ENCODE assay signal across 15 cellular contexts in the genomic region with DNA sequence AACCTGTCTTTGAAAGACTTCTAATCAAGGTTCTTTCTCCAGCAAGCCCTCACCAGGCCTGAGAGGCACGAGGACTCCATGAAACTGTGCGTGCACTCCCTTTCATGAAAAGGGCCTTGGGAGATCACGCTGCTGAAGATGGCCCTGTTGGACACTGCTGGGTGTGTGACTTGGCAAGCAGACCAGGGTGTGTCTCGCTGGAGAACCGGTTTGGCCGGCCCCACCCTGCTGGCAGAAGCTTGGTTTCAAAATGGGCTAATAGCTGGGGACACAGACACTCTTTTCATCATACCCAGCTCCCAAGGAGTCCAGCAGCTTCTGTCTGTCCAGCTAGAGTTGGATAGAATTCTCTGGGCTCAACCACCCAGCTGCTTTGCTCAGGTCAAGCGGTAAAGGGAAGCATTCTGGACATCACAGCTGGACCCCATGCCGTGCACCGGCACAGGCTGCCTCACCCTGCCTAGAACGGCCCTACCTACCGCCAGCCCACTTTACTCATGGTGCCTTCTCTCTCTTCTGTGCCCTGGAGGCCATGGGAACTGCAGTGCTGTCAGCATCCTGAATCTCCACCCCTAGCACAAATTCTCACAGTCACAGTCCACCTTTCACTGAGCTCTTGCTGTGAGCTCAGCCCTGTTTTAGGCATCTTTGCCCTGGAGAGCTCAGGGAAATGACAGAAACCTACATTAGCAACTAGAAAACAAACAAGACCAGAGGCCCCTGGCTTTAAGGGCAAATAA. TPM values are rescaled to one million over a fixed set of nuclear protein-coding genes. Genes with fewer than 3 reads are reported as not detected.
DNase-seq lines count a peak whose midpoint lies in the region; ATAC-seq and TF ChIP-seq lines count a peak whose summit lies in the region.
"Had no signal": no experiment of that assay in that cellular context is flagged by ENCODE, and none has a peak within 500 bp of the region (broad histone marks: within the 10 kb centered on the region; RNA-seq: fewer than 3 reads in every experiment).

No MANE protein-coding gene starts in this region.

- TF ChIP-seq EP300 in stomach (IDR thresholded peaks at IDR 0.05) = no peak

- no peak for ATAC-seq in stimulated activated memory B cell treated with anti-CD40 and anti-IgM and Interleukin-4, amounts not matched to agents 10 μg/mL and 1 μg/mL and 100 μg/mL, for 72 hours
- no peak for ATAC-seq in right cardiac atrium
- ATAC-seq: activated T-cell treated with anti-CD3 and anti-CD28 coated beads, Interleukin-2, amount 50 U/mL, for 72 hours; natural killer cell treated with Interleukin-12 subunit alpha and Interleukin-12 subunit beta and Interleukin-15 and Interleukin-18, amount 100 ng/mL, for 72 hours had no signal

- H3K9me3 Mint-ChIP-seq in stimulated activated memory B cell treated with anti-CD40 and anti-IgM and Interleukin-4, amounts not matched to agents 10 μg/mL and 1 μg/mL and 100 μg/mL, for 72 hours = no peaks in the 10 kb centered on the region
- H3K9me3 Mint-ChIP-seq: activated T-cell treated with anti-CD3 and anti-CD28 coated beads, Interleukin-2, amount 50 U/mL, for 72 hours; brain; natural killer cell treated with Interleukin-12 subunit alpha and Interleukin-12 subunit beta and Interleukin-15 and Interleukin-18, amount 100 ng/mL, for 72 hours had no signal

- 41 to 53% methylated on average over 11 of the region's 11 CpGs for WGBS in esophagus, 2 donors
- WGBS in stomach, 5 donors = 56 to 67% (median 60%) methylated on average over 11 of the region's 11 CpGs
- 71% methylated on average over 11 of the region's 11 CpGs for WGBS in right cardiac atrium

- H3K27ac Mint-ChIP-seq in stimulated activated memory B cell treated with anti-CD40 and anti-IgM and Interleukin-4, amounts not matched to agents 10 μg/mL and 1 μg/mL and 100 μg/mL, for 72 hours = no peak overlapping the region
- H3K27ac Mint-ChIP-seq: activated T-cell treated with anti-CD3 and anti-CD28 coated beads, Interleukin-2, amount 50 U/mL, for 72 hours; natural killer cell treated with Interleukin-12 subunit alpha and Interleukin-12 subunit beta and Interleukin-15 and Interleukin-18, amount 100 ng/mL, for 72 hours had no signal

- DNase-seq in ELF-1 (ENCODE audit: low read depth, low spot score) (peak; percentile 75), NCI-H345 treated with DMSO at 0.1 percent for 48 hours (lab: John Stamatoyannopoulos, UW; ENCODE audit: unreplicated experiment) (peak; percentile 79), stomach (peak; percentile 49), right cardiac atrium (no peak), iPS-NIHi11 (ENCODE audit: low spot score) (no peak)
- DNase-seq: activated T-cell treated with anti-CD3 and anti-CD28 coated beads, Interleukin-2, amount 50 U/mL, for 72 hours; NCI-H1694; Right ventricle myocardium superior; stimulated activated CD4-positive, alpha-beta T cell treated with anti-CD3 and anti-CD28 coated beads, Interleukin-12 subunit alpha, Interleukin-12 subunit beta, amount 100 ng/mL, for 4 hours; stimulated activated CD8-positive, alpha-beta memory T cell treated with anti-CD3 and anti-CD28 coated beads, Interleukin-4, amount 100 ng/mL, for 48 hours; WERI-Rb-1 had no signal

- TF ChIP-seq POLR2A in stomach (IDR thresholded peaks at IDR 0.05) = no peak

- H3K27me3 ChIP-seq in esophagus (ENCODE audit: control insufficient read depth in 1 of 2, insufficient read depth in 2 of 2, low read length in 2 of 2) (no peaks in the 10 kb centered on the region), stomach (peaks cover 0 to 76% (median 9%) of the 10 kb centered on the region in 3 donors), right cardiac atrium (ENCODE audit: control insufficient read depth, insufficient read depth) (no peaks in the 10 kb centered on the region)

- no peaks in the 10 kb centered on the region for H3K9me3 ChIP-seq in esophagus (ENCODE audit: control insufficient read depth in 2 of 2, insufficient read depth in 1 of 2, low read depth in 1 of 2, low read length in 1 of 2)
- H3K9me3 ChIP-seq in stomach = no peaks in the 10 kb centered on the region
- H3K9me3 ChIP-seq in right cardiac atrium (ENCODE audit: control insufficient read depth, low read length) = no peaks in the 10 kb centered on the region

- no peaks in the 10 kb centered on the region for H3K4me1 Mint-ChIP-seq in stimulated activated memory B cell treated with anti-CD40 and anti-IgM and Interleukin-4, amounts not matched to agents 10 μg/mL and 1 μg/mL and 100 μg/mL, for 72 hours

- peaks cover 49% of the 10 kb centered on the region for H3K27me3 Mint-ChIP-seq in stimulated activated memory B cell treated with anti-CD40 and anti-IgM and Interleukin-4, amounts not matched to agents 10 μg/mL and 1 μg/mL and 100 μg/mL, for 72 hours

- H3K36me3 ChIP-seq in esophagus (ENCODE audit: control insufficient read depth in 2 of 2, insufficient read depth in 2 of 2, low read length in 1 of 2) = peaks cover 4 to 8% of the 10 kb centered on the region in 2 donors
- no peaks in the 10 kb centered on the region for H3K36me3 ChIP-seq in stomach
- H3K36me3 ChIP-seq: WERI-Rb-1 had no signal

- H3K4me1 ChIP-seq in esophagus (ENCODE audit: control insufficient read depth in 2 of 2, insufficient read depth in 2 of 2, low read length in 1 of 2) (peaks cover 11 to 49% of the 10 kb centered on the region in 2 donors), stomach (peaks cover 10 to 18% (median 13%) of the 10 kb centered on the region in 4 donors), right cardiac atrium (ENCODE audit: control insufficient read depth, insufficient read depth, low read length) (peaks cover 11% of the 10 kb centered on the region)

- no peak overlapping the region for H3K4me3 Mint-ChIP-seq in stimulated activated memory B cell treated with anti-CD40 and anti-IgM and Interleukin-4, amounts not matched to agents 10 μg/mL and 1 μg/mL and 100 μg/mL, for 72 hours
- H3K4me3 Mint-ChIP-seq: activated T-cell treated with anti-CD3 and anti-CD28 coated beads, Interleukin-2, amount 50 U/mL, for 72 hours; brain; natural killer cell treated with Interleukin-12 subunit alpha and Interleukin-12 subunit beta and Interleukin-15 and Interleukin-18, amount 100 ng/mL, for 72 hours had no signal

- H3K27ac ChIP-seq in esophagus (ENCODE audit: low read depth in 2 of 2, low read length in 1 of 2) = peak overlapping the region; percentile 94 to 99
- no peak overlapping the region for H3K27ac ChIP-seq in stomach
- H3K27ac ChIP-seq in right cardiac atrium (ENCODE audit: low read length) = no peak overlapping the region
- H3K27ac ChIP-seq: WERI-Rb-1 had no signal

- H3K4me3 ChIP-seq in esophagus (ENCODE audit: low read depth in 1 of 2, low read length in 2 of 2) = no peak overlapping the region
- H3K4me3 ChIP-seq in stomach = no peak overlapping the region
- no peak overlapping the region for H3K4me3 ChIP-seq in right cardiac atrium (ENCODE audit: low read length)

- TF ChIP-seq CTCF in stomach (IDR thresholded peaks at IDR 0.05) = no peak

- intact Hi-C loops in stomach (cut with DNase I; ENCODE audit: low total_unique reads) (no loop called here), right cardiac atrium (cut with DNase I) (no loop called here)

- no peaks in the 10 kb centered on the region for H3K36me3 Mint-ChIP-seq in stimulated activated memory B cell treated with anti-CD40 and anti-IgM and Interleukin-4, amounts not matched to agents 10 μg/mL and 1 μg/mL and 100 μg/mL, for 72 hours
- H3K36me3 Mint-ChIP-seq: brain; natural killer cell treated with Interleukin-12 subunit alpha and Interleukin-12 subunit beta and Interleukin-15 and Interleukin-18, amount 100 ng/mL, for 72 hours had no signal

RNA-seq across cellular contexts. Expression of gene PKP1, which starts 24.6 kb away (rescaled TPM):
- polyA plus RNA-seq in esophagus = 100 to 1,000 TPM; 124 to 282 TPM
- 1 to 10 TPM in 1 of 5 donors, under 1 TPM in 3, not detected in 1; under 0.01 to 3.5 (median 0.40) TPM for total RNA-seq in stomach
- polyA plus RNA-seq in stomach = 10 to 100 TPM in 1 of 3 donors, under 1 TPM in 1, not detected in 1; 0.12 to 42.2 TPM
- total RNA-seq in right cardiac atrium = under 1 TPM in 2 of 4 donors, not detected in 2; 0.03 to 0.22 TPM
- 0.02 TPM for polyA plus RNA-seq in right cardiac atrium
- total RNA-seq: activated T-cell treated with anti-CD3 and anti-CD28 coated beads, Interleukin-2, amount 50 U/mL, for 72 hours; natural killer cell treated with Interleukin-12 subunit alpha and Interleukin-12 subunit beta and Interleukin-15 and Interleukin-18, amount 100 ng/mL, for 72 hours had no signal

Comparison
In these comparisons a context has a peak if more than half of its experiments do, and no peak if none do; other contexts are left out.
1. DNase-seq: peak in ELF-1 (single experiment), NCI-H345 treated with DMSO at 0.1 percent for 48 hours (single experiment) and stomach (single experiment); none in right cardiac atrium (0 of 3) and iPS-NIHi11 (single experiment).
2. H3K27ac ChIP-seq: peak in esophagus (2 of 2); none in stomach (0 of 5) and right cardiac atrium (single experiment).